Comparison of ENCODE assay signal across 8 cellular contexts in the genomic region with DNA sequence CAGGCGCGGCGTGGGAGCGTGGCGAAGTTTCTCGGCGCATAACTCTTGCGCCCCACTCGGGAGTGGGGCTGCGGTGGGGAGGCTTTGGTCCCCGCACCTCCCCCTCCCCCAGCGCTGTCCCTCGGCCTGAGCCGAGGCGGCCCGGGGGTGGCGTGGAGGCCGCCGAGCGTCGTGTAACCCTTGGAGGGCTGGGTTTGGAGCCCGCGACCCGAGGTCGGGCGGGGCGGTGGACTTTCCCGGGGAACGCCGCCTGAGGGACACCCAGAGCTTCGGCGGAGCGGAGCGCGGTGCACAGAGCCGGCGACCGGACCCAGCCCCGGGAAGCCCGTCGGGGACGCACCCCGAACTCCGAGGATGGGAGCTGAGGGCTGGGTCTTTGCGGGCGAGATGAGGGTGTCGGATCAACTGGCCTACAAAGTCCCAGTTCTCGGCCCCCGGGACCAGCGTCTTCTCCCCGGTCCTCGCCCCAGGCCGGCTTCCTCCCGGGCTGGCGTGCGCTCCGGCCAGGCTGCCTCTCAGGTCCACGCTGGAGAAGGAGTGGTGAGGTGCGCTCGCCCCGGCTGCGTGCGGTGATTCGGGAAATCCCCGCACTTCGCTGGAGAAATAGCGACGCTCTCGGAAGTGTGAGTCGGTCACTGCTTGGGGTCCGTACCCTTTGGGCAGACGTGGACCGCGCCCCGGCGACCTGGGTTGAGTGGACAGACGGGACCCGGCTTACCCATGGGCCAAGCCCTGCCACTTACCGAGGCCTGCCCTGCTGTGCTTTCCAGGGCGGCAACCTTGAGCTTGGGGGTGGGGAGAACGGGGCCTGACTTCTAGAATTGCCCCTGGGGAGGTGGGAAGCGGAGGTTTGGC.
A peak's percentile ranks its signal among the peaks of the same experiment; 100 is the strongest.
DNase-seq lines count a peak whose midpoint lies in the region; ATAC-seq and TF ChIP-seq lines count a peak whose summit lies in the region.

No MANE protein-coding gene starts in this region.

- H3K4me3 Mint-ChIP-seq in CD4-positive, alpha-beta T cell, result peak overlapping the region; percentile 70

- no peak for ATAC-seq in CD4-positive, alpha-beta T cell (ENCODE audit: poor library complexity)
- ATAC-seq in GM18520 (IDR thresholded peaks at IDR 0.05; ENCODE audit: unreplicated experiment) (no peak), GM19351 (IDR thresholded peaks at IDR 0.05; ENCODE audit: unreplicated experiment) (no peak)

- H3K27me3 ChIP-seq in CD4-positive, alpha-beta T cell (ENCODE audit: control insufficient read depth, insufficient read depth, low read length), result no peaks in the 10 kb centered on the region
- H3K27me3 ChIP-seq in Peyer's patch (no peaks in the 10 kb centered on the region), osteoblast (ENCODE audit: insufficient read depth, low read length) (no peaks in the 10 kb centered on the region)

- no peak for TF ChIP-seq POLR2A in Peyer's patch (IDR thresholded peaks at IDR 0.05)

- peaks cover 4% of the 10 kb centered on the region for H3K27me3 Mint-ChIP-seq in CD4-positive, alpha-beta T cell

- H3K4me3 ChIP-seq in Peyer's patch (peak overlapping the region; percentile 47 to 92 (median 68)), fibroblast of the aortic adventitia (ENCODE audit: low read depth, low read length) (peak overlapping the region; percentile 84), osteoblast (ENCODE audit: insufficient read depth, low read length) (peak overlapping the region; percentile 81)

- H4K20me1 ChIP-seq in osteoblast (ENCODE audit: insufficient read depth, low read length), result peaks cover 42% of the 10 kb centered on the region

- H3K9me3 ChIP-seq in CD4-positive, alpha-beta T cell (ENCODE audit: control insufficient read depth, low read length), result no peaks in the 10 kb centered on the region
- H3K9me3 ChIP-seq in Peyer's patch, result no peaks in the 10 kb centered on the region
- no peaks in the 10 kb centered on the region for H3K9me3 ChIP-seq in osteoblast (ENCODE audit: low read depth, low read length)

- H3K4me2 ChIP-seq in osteoblast (ENCODE audit: insufficient read depth, low read length), result peak overlapping the region; percentile 100

- H3K79me2 ChIP-seq in osteoblast (ENCODE audit: insufficient read depth, low read length), result peaks cover 58% of the 10 kb centered on the region

- peaks cover 0 to 44% (median 8%) of the 10 kb centered on the region in 4 donors for H3K4me1 ChIP-seq in Peyer's patch
- H3K4me1 ChIP-seq in osteoblast (ENCODE audit: insufficient read depth, low read length), result peaks cover 44% of the 10 kb centered on the region

- H3K27ac Mint-ChIP-seq in CD4-positive, alpha-beta T cell, result no peak overlapping the region

- CTCF ChIA-PET in CD4-positive, alpha-beta T cell (lab: Charles Lee), result interaction anchor here (1.6 kb wide), 1 partner anchor 10 kb away, joined by 4 read pairs; no protein-coding TSS in a partner anchor

- no peaks in the 10 kb centered on the region for H3K9me3 Mint-ChIP-seq in CD4-positive, alpha-beta T cell

- POLR2A ChIA-PET in CD4-positive, alpha-beta T cell (lab: Charles Lee), result interaction anchor here (2.4 kb wide), 1 partner anchor 10 kb away, joined by 7 read pairs; no protein-coding TSS in a partner anchor

- no peak for DNase-seq in CD4-positive, alpha-beta T cell
- DNase-seq in Peyer's patch, result peak in 1 of 3 donors; percentile 51
- no peak for DNase-seq in fibroblast of the aortic adventitia (ENCODE audit: low read depth)
- peak; percentile 93 for DNase-seq in osteoblast (ENCODE audit: insufficient read length, low spot score, missing footprints)
- DNase-seq in mesenteric fat pad (ENCODE audit: low spot score), result no peak
- DNase-seq in stimulated activated CD4-positive, alpha-beta T cell treated with anti-CD3 and anti-CD28 coated beads, Interleukin-4, amount 100 ng/mL, for 1 hour, result no peak

- no peak overlapping the region for H3K27ac ChIP-seq in CD4-positive, alpha-beta T cell (ENCODE audit: low read depth, low read length)
- H3K27ac ChIP-seq in Peyer's patch, result peak overlapping the region; percentile 76 to 94 (median 88)
- peak overlapping the region; percentile 82 for H3K27ac ChIP-seq in osteoblast (ENCODE audit: low read depth, low read length)

- H3K36me3 ChIP-seq in Peyer's patch, result no peaks in the 10 kb centered on the region
- peaks cover 20% of the 10 kb centered on the region for H3K36me3 ChIP-seq in osteoblast (ENCODE audit: insufficient read depth, low read length)

- peaks cover 16% of the 10 kb centered on the region for H3K4me1 Mint-ChIP-seq in CD4-positive, alpha-beta T cell (ENCODE audit: low read depth)

- H3K36me3 Mint-ChIP-seq in CD4-positive, alpha-beta T cell (ENCODE audit: low read depth), result no peaks in the 10 kb centered on the region

- H2AFZ ChIP-seq in osteoblast (ENCODE audit: low read length), result no peak overlapping the region

- TF ChIP-seq CTCF in CD4-positive, alpha-beta T cell (IDR thresholded peaks at IDR 0.05), result no peak
- TF ChIP-seq CTCF in Peyer's patch (IDR thresholded peaks at IDR 0.05) (no peak), fibroblast of the aortic adventitia (IDR thresholded peaks at IDR 0.05; ENCODE audit: insufficient read depth, low read length) (no peak), osteoblast (IDR thresholded peaks at IDR 0.05; ENCODE audit: extremely low read depth, low read depth, low read length) (no peak)

- intact Hi-C loops in CD4-positive, alpha-beta T cell (cut with DNase I, micrococcal nuclease), result loop anchor here (5.0 to 10.0 kb wide), 2 partner anchors 282 to 285 kb away; no protein-coding TSS in a partner anchor
